Comparison of ENCODE assay signal across 8 cellular contexts in genomic region chr7:55534916-55535636, GRCh38.
DNase-seq lines count a peak whose midpoint lies in the region; ATAC-seq, FAIRE-seq and TF ChIP-seq lines count a peak whose summit lies in the region.

No MANE protein-coding gene starts in this region.

- peak overlapping the region; percentile 82 for H3K4me3 Mint-ChIP-seq in T-helper 2 cell treated with Interferon-gamma antibody and Interleukin-4, amounts not matched to agents 5 μg/mL and 100 μg/mL, for 36 hours
- H3K4me3 Mint-ChIP-seq in central memory CD8-positive, alpha-beta T cell, result peak overlapping the region; percentile 63
- H3K4me3 Mint-ChIP-seq in stimulated activated naive B cell treated with anti-CD40 and anti-IgM and Interleukin-4, amounts not matched to agents 10 μg/mL and 1 μg/mL and 100 μg/mL, for 72 hours, result peak overlapping the region; percentile 66 to 84

- peaks cover 83% of the 10 kb centered on the region for H4K20me1 ChIP-seq in Loucy (ENCODE audit: insufficient read depth, low read length, poor library complexity, severe bottlenecking)

- no peak for DNase-seq in T-helper 2 cell treated with Interferon-gamma antibody and Interleukin-4, amounts not matched to agents 5 μg/mL and 100 μg/mL, for 36 hours (ENCODE audit: low spot score)
- DNase-seq in T-helper 2 cell (no peak), GM19239 (ENCODE audit: insufficient read length, low spot score) (no peak), erythroblast (lab: John Stamatoyannopoulos, UW) (no peak)
- no peak for DNase-seq in central memory CD8-positive, alpha-beta T cell (ENCODE audit: low spot score in 2 of 2)
- peak; percentile 57 for DNase-seq in stimulated activated naive B cell treated with anti-CD40 and anti-IgM and Interleukin-4, amounts not matched to agents 10 μg/mL and 1 μg/mL and 100 μg/mL, for 72 hours

- peaks cover 70% of the 10 kb centered on the region for H3K4me1 Mint-ChIP-seq in T-helper 2 cell treated with Interferon-gamma antibody and Interleukin-4, amounts not matched to agents 5 μg/mL and 100 μg/mL, for 36 hours (ENCODE audit: low read depth)
- peaks cover 96% of the 10 kb centered on the region for H3K4me1 Mint-ChIP-seq in central memory CD8-positive, alpha-beta T cell
- H3K4me1 Mint-ChIP-seq in stimulated activated naive B cell treated with anti-CD40 and anti-IgM and Interleukin-4, amounts not matched to agents 10 μg/mL and 1 μg/mL and 100 μg/mL, for 72 hours, result peaks cover 78 to 94% of the 10 kb centered on the region in 2 donors

- FAIRE-seq in GM19239 (lab: Jason Lieb, UNC), result no peak

- peak overlapping the region; percentile 98 for H3K27ac Mint-ChIP-seq in T-helper 2 cell treated with Interferon-gamma antibody and Interleukin-4, amounts not matched to agents 5 μg/mL and 100 μg/mL, for 36 hours
- H3K27ac Mint-ChIP-seq in central memory CD8-positive, alpha-beta T cell (ENCODE audit: low read depth), result peak overlapping the region; percentile 90
- H3K27ac Mint-ChIP-seq in stimulated activated naive B cell treated with anti-CD40 and anti-IgM and Interleukin-4, amounts not matched to agents 10 μg/mL and 1 μg/mL and 100 μg/mL, for 72 hours, result peak overlapping the region; percentile 99

- H3F3A ChIP-seq in Loucy (ENCODE audit: low read depth), result no peaks in the 10 kb centered on the region

- H3K4me1 ChIP-seq in Loucy (ENCODE audit: insufficient read depth, low read length, poor library complexity, severe bottlenecking), result peaks cover 59% of the 10 kb centered on the region

- H3K27me3 ChIP-seq in Loucy (ENCODE audit: insufficient read depth, low read length, poor library complexity, severe bottlenecking), result no peaks in the 10 kb centered on the region

- H3K79me2 ChIP-seq in Loucy (ENCODE audit: insufficient read depth, low read length), result peaks cover 85% of the 10 kb centered on the region

- H3K9me2 ChIP-seq in Loucy (replicated peaks; ENCODE audit: low read depth, low read length), result no peaks in the 10 kb centered on the region

- TF ChIP-seq POLR2A in erythroblast (IDR thresholded peaks at IDR 0.05; ENCODE audit: low read length), result no peak

- no peak overlapping the region for H3K9ac ChIP-seq in Loucy (ENCODE audit: low read depth, low read length, poor library complexity, severe bottlenecking)

- no peaks in the 10 kb centered on the region for H3K9me3 ChIP-seq in Loucy (ENCODE audit: insufficient read depth, low read depth, low read length)

- H3K36me3 ChIP-seq in Loucy (ENCODE audit: insufficient read depth, low read length), result no peaks in the 10 kb centered on the region

- peaks cover 33% of the 10 kb centered on the region for H3K36me3 Mint-ChIP-seq in T-helper 2 cell treated with Interferon-gamma antibody and Interleukin-4, amounts not matched to agents 5 μg/mL and 100 μg/mL, for 36 hours (ENCODE audit: low read depth)
- peaks cover 13% of the 10 kb centered on the region for H3K36me3 Mint-ChIP-seq in central memory CD8-positive, alpha-beta T cell (ENCODE audit: insufficient read depth)
- H3K36me3 Mint-ChIP-seq in stimulated activated naive B cell treated with anti-CD40 and anti-IgM and Interleukin-4, amounts not matched to agents 10 μg/mL and 1 μg/mL and 100 μg/mL, for 72 hours, result peaks cover 39 to 72% of the 10 kb centered on the region in 2 donors

- no peaks in the 10 kb centered on the region for H3K27me3 Mint-ChIP-seq in T-helper 2 cell treated with Interferon-gamma antibody and Interleukin-4, amounts not matched to agents 5 μg/mL and 100 μg/mL, for 36 hours (ENCODE audit: low read depth)
- no peaks in the 10 kb centered on the region for H3K27me3 Mint-ChIP-seq in central memory CD8-positive, alpha-beta T cell
- no peaks in the 10 kb centered on the region for H3K27me3 Mint-ChIP-seq in stimulated activated naive B cell treated with anti-CD40 and anti-IgM and Interleukin-4, amounts not matched to agents 10 μg/mL and 1 μg/mL and 100 μg/mL, for 72 hours

- no peak for TF ChIP-seq CTCF in Loucy (conservative IDR thresholded peaks at IDR 0.05; ENCODE audit: low read length)

- peak overlapping the region; percentile 77 for H3K4me2 ChIP-seq in Loucy (ENCODE audit: low read depth, low read length, poor library complexity, severe bottlenecking)

- H3K4me3 ChIP-seq in Loucy (ENCODE audit: low read length, poor library complexity, severe bottlenecking), result peak overlapping the region; percentile 33

- no peak overlapping the region for H2AFZ ChIP-seq in Loucy (ENCODE audit: low read length)

- ATAC-seq in central memory CD8-positive, alpha-beta T cell (replicated peaks; ENCODE audit: extremely low read depth, poor library complexity, severe bottlenecking), result no peak
- ATAC-seq in stimulated activated naive B cell treated with anti-CD40 and anti-IgM and Interleukin-4, amounts not matched to agents 10 μg/mL and 1 μg/mL and 100 μg/mL, for 72 hours (replicated peaks), result peak; percentile 22 to 23
- ATAC-seq in HG02840 (IDR thresholded peaks at IDR 0.05; ENCODE audit: low FRiP score, unreplicated experiment), result no peak

- no peaks in the 10 kb centered on the region for H3K9me3 Mint-ChIP-seq in T-helper 2 cell treated with Interferon-gamma antibody and Interleukin-4, amounts not matched to agents 5 μg/mL and 100 μg/mL, for 36 hours
- H3K9me3 Mint-ChIP-seq in central memory CD8-positive, alpha-beta T cell, result no peaks in the 10 kb centered on the region
- H3K9me3 Mint-ChIP-seq in stimulated activated naive B cell treated with anti-CD40 and anti-IgM and Interleukin-4, amounts not matched to agents 10 μg/mL and 1 μg/mL and 100 μg/mL, for 72 hours, result peaks cover 2 to 8% of the 10 kb centered on the region in 2 donors

Comparison
In these comparisons a context has a peak if more than half of its experiments do, and no peak if none do; other contexts are left out.
1. ATAC-seq: peak in stimulated activated naive B cell treated with anti-CD40 and anti-IgM and Interleukin-4, amounts not matched to agents 10 μg/mL and 1 μg/mL and 100 μg/mL, for 72 hours (2 of 2); none in central memory CD8-positive, alpha-beta T cell (single experiment) and HG02840 (single experiment).
2. Peak in every context shown above with its lines, with median percentiles within 50 percentile points of each other: H3K27ac Mint-ChIP-seq and H3K4me3 Mint-ChIP-seq.